Comparison of ENCODE assay signal across 1 cellular context in genomic region chr5:139789116-139789844, GRCh38.
TF ChIP-seq lines count a peak whose summit lies in the region.

No MANE protein-coding gene starts in this region.

TF ChIP-seq in WTC11, 78 proteins besides CTCF, POLR2A, EP300 and RAD21 (continued from another document):
- TF ChIP-seq PRDM15 (CRISPR knock-in tag; IDR thresholded peaks at IDR 0.05) (no peak), MYBL2 (CRISPR knock-in tag; IDR thresholded peaks at IDR 0.05) (no peak), ESRRA (CRISPR knock-in tag; IDR thresholded peaks at IDR 0.05; ENCODE audit: borderline replicate concordance) (no peak), FOXJ3 (CRISPR knock-in tag; IDR thresholded peaks at IDR 0.05; ENCODE audit: borderline replicate concordance) (no peak), ZNF423 (CRISPR knock-in tag; IDR thresholded peaks at IDR 0.05) (no peak), ERG (CRISPR knock-in tag; IDR thresholded peaks at IDR 0.05) (no peak), ELF4 (CRISPR knock-in tag; IDR thresholded peaks at IDR 0.05; ENCODE audit: low read depth) (no peak), ZNF317 (CRISPR knock-in tag; IDR thresholded peaks at IDR 0.05; ENCODE audit: borderline replicate concordance, low read depth) (no peak), MXD4 (CRISPR knock-in tag; IDR thresholded peaks at IDR 0.05; ENCODE audit: borderline replicate concordance) (no peak), ARID4B (CRISPR knock-in tag; IDR thresholded peaks at IDR 0.05; ENCODE audit: borderline replicate concordance) (no peak), EMX1 (CRISPR knock-in tag; IDR thresholded peaks at IDR 0.05) (no peak), E2F5 (CRISPR knock-in tag; IDR thresholded peaks at IDR 0.05) (no peak), HMGA2 (CRISPR knock-in tag; IDR thresholded peaks at IDR 0.05) (no peak), NFATC4 (CRISPR knock-in tag; IDR thresholded peaks at IDR 0.05) (no peak)
